7 cellular contexts compared by ENCODE assay signal in the genomic region with DNA sequence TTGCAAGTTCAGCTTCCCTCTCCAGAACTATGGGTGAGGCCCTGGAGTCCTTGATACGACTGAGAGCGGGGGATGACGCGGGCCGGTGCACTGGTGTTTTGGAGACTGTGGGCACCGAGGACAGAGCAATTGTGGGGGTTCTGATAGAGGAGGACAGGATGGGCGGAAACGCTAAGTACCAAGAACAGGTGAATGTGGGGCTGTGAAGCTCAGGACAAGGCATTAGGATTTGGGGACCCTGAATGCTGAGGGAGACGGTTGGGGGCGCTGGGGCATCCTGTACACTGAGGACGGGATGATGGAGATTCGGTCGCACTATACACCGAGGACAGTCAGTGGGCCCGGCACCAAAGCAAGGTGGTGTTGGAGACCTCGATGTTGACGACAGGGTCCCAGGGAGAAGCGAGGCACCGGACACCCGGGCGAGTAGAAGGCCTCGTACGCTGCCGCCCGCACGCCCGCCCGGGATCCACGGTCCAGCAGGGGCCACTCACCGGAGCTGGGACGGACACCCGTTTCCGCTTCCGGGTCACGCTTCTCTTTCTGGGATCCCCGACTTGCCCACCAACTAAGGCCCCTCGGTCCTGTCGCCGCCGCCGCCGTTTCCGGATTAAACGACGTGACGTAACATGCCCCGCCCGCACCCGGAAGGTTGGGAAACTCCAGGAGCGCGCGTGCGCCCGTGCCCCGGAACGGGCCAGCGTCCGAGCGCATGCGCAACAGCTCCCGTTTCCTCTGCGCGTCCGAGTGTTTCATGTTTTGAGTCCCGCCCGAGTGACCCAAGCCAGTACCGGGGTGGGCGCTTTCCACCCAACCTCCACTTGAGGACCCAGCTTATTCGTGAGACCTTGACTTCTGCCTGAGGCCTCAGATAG. TPM values are rescaled to one million over a fixed set of nuclear protein-coding genes. Genes with fewer than 3 reads are reported as not detected.
DNase-seq lines count a peak whose midpoint lies in the region; ATAC-seq, FAIRE-seq and TF ChIP-seq lines count a peak whose summit lies in the region.

A gene (minus strand): TSS at position 612 of the 875 bp plus-strand sequence. CDS start 893 bp downstream, outside the sequence.

- peaks cover 23% of the 10 kb centered on the region for H3K79me2 ChIP-seq in endothelial cell of umbilical vein (ENCODE audit: control insufficient read depth, insufficient read depth, low read length)

- FAIRE-seq in endothelial cell of umbilical vein (lab: Jason Lieb, UNC), result peak; percentile 93

- H3K9ac ChIP-seq in endothelial cell of umbilical vein (replicated peaks; ENCODE audit: extremely low read depth, insufficient read depth, low read length), result peak within 1 kb of the TSS; percentile 66

- intact Hi-C loops in endothelial cell of umbilical vein (cut with micrococcal nuclease), result loop anchor here (1.0 kb wide), 2 partner anchors 10 to 35 kb away; a partner anchor contains a TSS

- DNase-seq in HT1080 (ENCODE audit: low read depth) (peak; percentile 96), endothelial cell of umbilical vein (ENCODE audit: low read depth, low spot score) (peak; percentile 97), mucosa of gallbladder (ENCODE audit: low spot score) (peak; percentile 99)
- peak; percentile 100 for DNase-seq in activated CD8-positive, alpha-beta memory T cell treated with anti-CD3 and anti-CD28 coated beads for 24 hours
- DNase-seq in stimulated activated CD8-positive, alpha-beta memory T cell treated with anti-CD3 and anti-CD28 coated beads, Interleukin-4, amount 100 ng/mL, for 4 hours (ENCODE audit: low read depth in 2 of 2, low spot score in 1 of 2), result peak; percentile 95 to 97
- DNase-seq in stimulated activated naive CD4-positive, alpha-beta T cell treated with Interleukin-2 at 50 U/mL for 16 hours (lab: John Stamatoyannopoulos, UW), result no peak

- CTCF ChIA-PET in endothelial cell of umbilical vein (lab: Charles Lee), result interaction anchor here (0.9 to 3.7 kb wide), 7 partner anchors 10 to 41 kb away, joined by 3 to 60 read pairs (median 9); a partner anchor contains a TSS

- H3K27ac ChIP-seq in endothelial cell of umbilical vein (ENCODE audit: insufficient read depth, low read depth, low read length), result peak within 1 kb of the TSS; percentile 54

- H3K4me2 ChIP-seq in endothelial cell of umbilical vein (ENCODE audit: insufficient read depth, low read length), result peak within 1 kb of the TSS; percentile 72

- ATAC-seq in GM19035 (IDR thresholded peaks at IDR 0.05; ENCODE audit: unreplicated experiment), result peak; percentile 34

- H3K4me3 ChIP-seq in endothelial cell of umbilical vein (replicated peaks in 1 of 3; ENCODE audit: insufficient read depth in 1 of 3, low read depth in 1 of 3, low read length in 3 of 3), result peak within 1 kb of the TSS; percentile 35 to 62 (median 49)

- BruUV-seq in endothelial cell of umbilical vein (replicated peaks; lab: Mats Ljungman, UMichigan), result TSS peak; percentile 53

- H3K27me3 ChIP-seq in endothelial cell of umbilical vein (ENCODE audit: control insufficient read depth in 2 of 2, insufficient read depth in 2 of 2, low read length in 2 of 2), result no peaks in the 10 kb centered on the region

- no peaks in the 10 kb centered on the region for H4K20me1 ChIP-seq in endothelial cell of umbilical vein (replicated peaks; ENCODE audit: control insufficient read depth, extremely low read depth, insufficient read depth, low read length)

- no peaks in the 10 kb centered on the region for H3K9me3 ChIP-seq in endothelial cell of umbilical vein (replicated peaks; ENCODE audit: control insufficient read depth, insufficient read depth, low read length)

- H3K36me3 ChIP-seq in endothelial cell of umbilical vein (ENCODE audit: control insufficient read depth in 2 of 2, extremely low read depth in 1 of 2, insufficient read depth in 2 of 2, low read length in 2 of 2), result peaks cover 14 to 35% of the 10 kb centered on the region in 2 experiments

- no peak for TF ChIP-seq CTCF in endothelial cell of umbilical vein (IDR thresholded peaks at IDR 0.05; ENCODE audit: extremely low read depth in 1 of 2, insufficient read depth in 1 of 2, low read depth in 1 of 2, low read length in 2 of 2)

- H2AFZ ChIP-seq in endothelial cell of umbilical vein (ENCODE audit: low read depth, low read length), result no peak within 1 kb of the TSS

- peak; percentile 94 for TF ChIP-seq POLR2A in endothelial cell of umbilical vein (IDR thresholded peaks at IDR 0.05; ENCODE audit: low read depth, low read length)

- H3K9me1 ChIP-seq in endothelial cell of umbilical vein (replicated peaks; ENCODE audit: control insufficient read depth, extremely low read depth, insufficient read depth, low read length), result no peaks in the 10 kb centered on the region

- POLR2A ChIA-PET in endothelial cell of umbilical vein (lab: Charles Lee), result interaction anchor here (0.8 to 3.1 kb wide), 3 partner anchors 11 to 41 kb away, joined by 4 to 17 read pairs (median 4); a partner anchor contains a TSS

- dilution Hi-C loops in endothelial cell of umbilical vein (cut with MboI; ENCODE audit: extremely low pct_ligation_motif_present, low sequenced_read_pairs), result no loop called here

- H3K4me1 ChIP-seq in endothelial cell of umbilical vein (ENCODE audit: control insufficient read depth, extremely low read depth, insufficient read depth, low read length), result peaks cover 31% of the 10 kb centered on the region

TF ChIP-seq in endothelial cell of umbilical vein, 7 proteins besides CTCF, POLR2A, EP300 and RAD21:
- no peak for TF ChIP-seq EZH2 (IDR thresholded peaks at IDR 0.05; ENCODE audit: borderline replicate concordance, low read depth, low read length, severe bottlenecking)
- TF ChIP-seq MYC (IDR thresholded peaks at IDR 0.05; ENCODE audit: low read depth, low read length), result no peak
- TF ChIP-seq JUN (IDR thresholded peaks at IDR 0.05; ENCODE audit: borderline replicate concordance, insufficient read depth, insufficient read length, low read depth), result no peak
- TF ChIP-seq, protein P1, sequence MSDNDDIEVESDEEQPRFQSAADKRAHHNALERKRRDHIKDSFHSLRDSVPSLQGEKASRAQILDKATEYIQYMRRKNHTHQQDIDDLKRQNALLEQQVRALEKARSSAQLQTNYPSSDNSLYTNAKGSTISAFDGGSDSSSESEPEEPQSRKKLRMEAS (IDR thresholded peaks at IDR 0.05; ENCODE audit: insufficient read depth, insufficient read length), result peak; percentile 32
- TF ChIP-seq GATA2 (IDR thresholded peaks at IDR 0.05; ENCODE audit: insufficient read depth, insufficient read length, low read depth, low read length), result no peak
- TF ChIP-seq FOS (IDR thresholded peaks at IDR 0.05; ENCODE audit: borderline replicate concordance, insufficient read depth, low read length), result no peak
- TF ChIP-seq POLR2AphosphoS5 (IDR thresholded peaks at IDR 0.05; ENCODE audit: insufficient read depth, low read depth, low read length), result peak; percentile 99

RNA-seq across cellular contexts. Expression of the gene that starts here (rescaled TPM):
- total RNA-seq in HT1080 (2014; rRNA removed; shearing (Covaris generic)), result 98.7 and 107 TPM in 2 replicates
- 161 and 180 TPM in 2 replicates for polyA plus RNA-seq in HT1080 (2015; cell fraction: cytosol; rRNA removed)
- polyA plus RNA-seq in HT1080 (2015; cell fraction: nucleus; rRNA removed), result 97.8 and 98.2 TPM in 2 replicates
- total RNA-seq in endothelial cell of umbilical vein, result 96.8 and 105 TPM in 2 replicates
- polyA plus RNA-seq in endothelial cell of umbilical vein, result 126 and 150 TPM in 2 replicates
- 177 and 193 TPM in 2 replicates for polyA plus RNA-seq in endothelial cell of umbilical vein (2011; cell fraction: cytosol; rRNA removed)
- polyA plus RNA-seq in endothelial cell of umbilical vein (2011; cell fraction: nucleus; rRNA removed), result 97.8 and 107 TPM in 2 replicates
- polyA plus RNA-seq in endothelial cell of umbilical vein (2012), result 117 and 164 TPM in 2 replicates
- 114 and 117 TPM in 2 replicates for polyA minus RNA-seq in endothelial cell of umbilical vein
- 73.7 TPM for polyA minus RNA-seq in endothelial cell of umbilical vein (2011; cell fraction: cytosol; rRNA and poly(A)+ RNA removed)
- polyA minus RNA-seq in endothelial cell of umbilical vein (2011; cell fraction: nucleus; rRNA and poly(A)+ RNA removed), result 19.9 and 22.4 TPM in 2 replicates
- 154 TPM for total RNA-seq in mucosa of gallbladder
